In genomic region chr5:42908509-42909488, GRCh38 we compare ENCODE assay signal across 8 cellular contexts.
DNase-seq lines count a peak whose midpoint lies in the region; ATAC-seq and TF ChIP-seq lines count a peak whose summit lies in the region.

No MANE protein-coding gene starts in this region.

- TF ChIP-seq CTCF in OCI-LY7 (conservative IDR thresholded peaks at IDR 0.05; ENCODE audit: low read length) (peak; percentile 76), esophagus muscularis mucosa (IDR thresholded peaks at IDR 0.05) (peak; percentile 77 to 87 (median 81))

- H3K4me1 Mint-ChIP-seq in IgD-negative memory B cell: peaks cover 7 to 12% (median 10%) of the 10 kb centered on the region in 3 donors

- H3K27me3 ChIP-seq in esophagus muscularis mucosa (peaks cover 0 to 16% (median 0%) of the 10 kb centered on the region in 4 donors), muscle layer of colon (ENCODE audit: control insufficient read depth in 1 of 2, insufficient read depth in 2 of 2, low read length in 2 of 2) (peaks cover 0 to 3% of the 10 kb centered on the region in 2 donors)

- no TSS peak for BruUV-seq in OCI-LY7 (replicated peaks; lab: Mats Ljungman, UMichigan)

- no peaks in the 10 kb centered on the region for H3K9me3 Mint-ChIP-seq in IgD-negative memory B cell

- peak overlapping the region; percentile 81 to 99 (median 94) for H3K4me3 Mint-ChIP-seq in IgD-negative memory B cell

- 7% methylated on average over 30 of the region's 30 CpGs for WGBS in esophagus muscularis mucosa

- H3K9me2 ChIP-seq in OCI-LY7 (ENCODE audit: insufficient read depth, low read length): no peaks in the 10 kb centered on the region

- POLR2A ChIA-PET in OCI-LY7 (lab: Charles Lee): interaction anchor here (0.5 to 2.2 kb wide), 6 partner anchors 85 to 574 kb away, joined by 3 to 6 read pairs (median 3); no protein-coding TSS in a partner anchor

- H3K27me3 Mint-ChIP-seq in IgD-negative memory B cell: peaks cover 4% of the 10 kb centered on the region

- peak overlapping the region; percentile 40; the same call in 1 of the 2 replicates for H3K4me2 ChIP-seq in OCI-LY7 (ENCODE audit: low read length)

- intact Hi-C loops in OCI-LY7 (cut with micrococcal nuclease; ENCODE audit: unreplicated experiment) (loop anchor here (1.0 to 2.0 kb wide), 3 partner anchors 132 to 480 kb away; partner anchors contain the start of gene ANXA2R), esophagus muscularis mucosa (cut with DNase I) (loop anchor here (10.0 kb wide), 1 partner anchor 136 kb away; the partner anchor contains the start of gene ANXA2R)

- H3K36me3 Mint-ChIP-seq in IgD-negative memory B cell: no peaks in the 10 kb centered on the region

- no peak for TF ChIP-seq POLR2A in esophagus muscularis mucosa (IDR thresholded peaks at IDR 0.05; ENCODE audit: low read depth)

- no peaks in the 10 kb centered on the region for H3K4me1 ChIP-seq in OCI-LY7 (ENCODE audit: insufficient read depth, low read length, poor library complexity, severe bottlenecking)
- peaks cover 4 to 11% (median 8%) of the 10 kb centered on the region in 4 donors for H3K4me1 ChIP-seq in esophagus muscularis mucosa
- peaks cover 7% of the 10 kb centered on the region for H3K4me1 ChIP-seq in muscle layer of colon (ENCODE audit: insufficient read depth, low read length)

- peak overlapping the region; percentile 34 for H3K9ac ChIP-seq in muscle layer of colon (ENCODE audit: low read length)

- no peaks in the 10 kb centered on the region for H3K36me3 ChIP-seq in OCI-LY7 (ENCODE audit: insufficient read depth, low read length)
- no peaks in the 10 kb centered on the region for H3K36me3 ChIP-seq in esophagus muscularis mucosa
- H3K36me3 ChIP-seq in muscle layer of colon (ENCODE audit: insufficient read depth, low read length): no peaks in the 10 kb centered on the region

- H4K20me1 ChIP-seq in OCI-LY7 (ENCODE audit: insufficient read depth, low read length): no peaks in the 10 kb centered on the region

- peak; percentile 91 for ATAC-seq in GM21619 (IDR thresholded peaks at IDR 0.05; ENCODE audit: unreplicated experiment)

- CTCF ChIA-PET in OCI-LY7 (lab: Charles Lee; ENCODE audit: unreplicated experiment): interaction anchor here (0.7 to 1.0 kb wide), 2 partner anchors 19 to 133 kb away, joined by 3 to 4 read pairs; no protein-coding TSS in a partner anchor

- DNase-seq in DMS153 (lab: John Stamatoyannopoulos, UW) (peak; percentile 81), OCI-LY7 (ENCODE audit: low spot score) (peak; percentile 85), esophagus muscularis mucosa (ENCODE audit: extremely low spot score) (peak; percentile 93)
- peak; percentile 86 for DNase-seq in activated T-cell treated with anti-CD3 and anti-CD28 coated beads, Interleukin-2, amount 50 U/mL, for 1 hour
- DNase-seq in stimulated activated CD8-positive, alpha-beta memory T cell treated with anti-CD3 and anti-CD28 coated beads, Interleukin-4, amount 100 ng/mL, for 48 hours: peak; percentile 90

- H3K27ac Mint-ChIP-seq in IgD-negative memory B cell: peak overlapping the region; percentile 53 to 96 (median 82)

- H3K4me3 ChIP-seq in OCI-LY7 (ENCODE audit: low read depth, low read length, poor library complexity, severe bottlenecking) (peak overlapping the region; percentile 20), esophagus muscularis mucosa (peak overlapping the region; percentile 52 to 57 (median 54)), muscle layer of colon (ENCODE audit: low read depth in 1 of 2, low read length in 2 of 2) (peak overlapping the region; percentile 74 to 86)

- H3K9me3 ChIP-seq in OCI-LY7 (ENCODE audit: low read length) (no peaks in the 10 kb centered on the region), esophagus muscularis mucosa (no peaks in the 10 kb centered on the region), muscle layer of colon (ENCODE audit: low read length) (no peaks in the 10 kb centered on the region)

- H3K79me2 ChIP-seq in OCI-LY7 (ENCODE audit: insufficient read depth, low read depth, low read length): no peaks in the 10 kb centered on the region

- no peak for TF ChIP-seq EP300 in esophagus muscularis mucosa (IDR thresholded peaks at IDR 0.05)

- H3K27ac ChIP-seq in OCI-LY7 (ENCODE audit: low read depth, low read length, poor library complexity, severe bottlenecking) (no peak overlapping the region), esophagus muscularis mucosa (replicated peaks in 1 of 4) (no peak overlapping the region), muscle layer of colon (ENCODE audit: low read depth, low read length) (no peak overlapping the region)

- peak overlapping the region; percentile 39; the same call in 1 of the 2 replicates for H2AFZ ChIP-seq in OCI-LY7 (ENCODE audit: low read length)

Comparison
In these comparisons a context has a peak if more than half of its experiments do, and no peak if none do; other contexts are left out.
1. H3K4me3 ChIP-seq: peak in every context shown above with its lines; median percentile 80 in muscle layer of colon; 54 in esophagus muscularis mucosa; 20 in OCI-LY7.